Comparison of ENCODE assay signal across 17 cellular contexts in the genomic region with DNA sequence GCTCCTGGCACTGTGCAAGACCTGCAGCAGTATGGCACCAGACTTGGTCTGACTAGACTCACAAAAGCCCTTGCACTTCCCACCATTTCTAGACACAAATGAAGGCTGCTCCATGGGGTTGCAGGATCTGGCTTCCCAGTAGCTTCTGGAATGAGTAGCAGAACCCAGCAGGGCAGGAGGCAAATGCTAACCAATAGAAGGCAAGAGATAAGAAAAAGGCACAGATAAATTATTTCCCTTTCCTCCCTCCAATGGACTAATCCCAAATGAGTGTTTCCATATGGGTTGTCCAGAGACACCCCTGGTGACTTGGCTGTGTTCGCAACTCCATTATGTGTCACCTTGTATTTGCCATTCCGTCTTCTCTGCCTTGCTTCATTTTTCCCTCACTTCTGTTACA.
"Had no signal": no experiment of that assay in that cellular context is flagged by ENCODE, and none has a peak within 500 bp of the region (broad histone marks: within the 10 kb centered on the region; RNA-seq: fewer than 3 reads in every experiment).

No MANE protein-coding gene starts in this region.

- H3K9me3 Mint-ChIP-seq: activated naive CD4-positive, alpha-beta T cell treated with anti-CD3 and anti-CD28 coated beads for 36 hours; activated T-helper 17 cell treated with anti-CD3 and anti-CD28 coated beads, Interleukin-2, amount 50 U/mL, for 72 hours; nephron; T-helper 1 cell treated with Interleukin-12 subunit alpha and Interleukin-12 subunit beta and Interleukin-4 antibody, amounts not matched to agents 30 μg/mL and 1 μg/mL, for 36 hours had no signal

- H3K4me1 ChIP-seq: gastrocnemius medialis, testis had no signal

- H3K4me3 ChIP-seq: gastrocnemius medialis, ovary, testis had no signal

- DNase-seq: activated CD4-positive, alpha-beta T cell treated with anti-CD3 and anti-CD28 coated beads, Interleukin-2, amount 50 U/mL, for 1 hour; activated CD4-positive, CD25-positive, alpha-beta regulatory T cell; activated naive CD4-positive, alpha-beta T cell treated with anti-CD3 and anti-CD28 coated beads for 36 hours; activated T-cell treated with anti-CD3 and anti-CD28 coated beads for 4 hours; cortex of kidney; effector memory CD4-positive, alpha-beta T cell; gastrocnemius medialis; hippocampal formation; ovary; stimulated activated CD4-positive, alpha-beta T cell treated with anti-CD3 and anti-CD28 coated beads, Interleukin-4, amount 100 ng/mL, for 1 hour; stimulated activated CD8-positive, alpha-beta memory T cell treated with anti-CD3 and anti-CD28 coated beads, Interleukin-4, amount 100 ng/mL, for 48 hours; testis had no signal

- ATAC-seq: activated T-helper 17 cell treated with anti-CD3 and anti-CD28 coated beads, Interleukin-2, amount 50 U/mL, for 72 hours; gastrocnemius medialis had no signal

- H3K4me1 Mint-ChIP-seq: nephron had no signal

- H3K27ac Mint-ChIP-seq: activated naive CD4-positive, alpha-beta T cell treated with anti-CD3 and anti-CD28 coated beads for 36 hours; activated T-helper 17 cell treated with anti-CD3 and anti-CD28 coated beads, Interleukin-2, amount 50 U/mL, for 72 hours; nephron; stimulated activated naive CD8-positive, alpha-beta T cell treated with anti-CD3 and anti-CD28 coated beads, Interleukin-15, Interleukin-2, amounts not matched to agents 100 ng/mL and 50 ng/mL, for 24 hours; T-helper 1 cell treated with Interleukin-12 subunit alpha and Interleukin-12 subunit beta and Interleukin-4 antibody, amounts not matched to agents 30 μg/mL and 1 μg/mL, for 36 hours had no signal

- H3K27me3 ChIP-seq: gastrocnemius medialis, ovary, testis had no signal

- H3K9me3 ChIP-seq: gastrocnemius medialis, ovary, testis had no signal

- H3K4me3 Mint-ChIP-seq: activated naive CD4-positive, alpha-beta T cell treated with anti-CD3 and anti-CD28 coated beads for 36 hours; activated T-helper 17 cell treated with anti-CD3 and anti-CD28 coated beads, Interleukin-2, amount 50 U/mL, for 72 hours; nephron; stimulated activated naive CD8-positive, alpha-beta T cell treated with anti-CD3 and anti-CD28 coated beads, Interleukin-15, Interleukin-2, amounts not matched to agents 100 ng/mL and 50 ng/mL, for 24 hours; T-helper 1 cell treated with Interleukin-12 subunit alpha and Interleukin-12 subunit beta and Interleukin-4 antibody, amounts not matched to agents 30 μg/mL and 1 μg/mL, for 36 hours had no signal

- H3K27me3 Mint-ChIP-seq: activated T-helper 17 cell treated with anti-CD3 and anti-CD28 coated beads, Interleukin-2, amount 50 U/mL, for 72 hours; stimulated activated naive CD8-positive, alpha-beta T cell treated with anti-CD3 and anti-CD28 coated beads, Interleukin-15, Interleukin-2, amounts not matched to agents 100 ng/mL and 50 ng/mL, for 24 hours had no signal

- H3K27ac ChIP-seq: epithelial cell of prostate, gastrocnemius medialis, ovary, testis had no signal

- H3K36me3 ChIP-seq: gastrocnemius medialis, ovary had no signal
